In the genomic region with DNA sequence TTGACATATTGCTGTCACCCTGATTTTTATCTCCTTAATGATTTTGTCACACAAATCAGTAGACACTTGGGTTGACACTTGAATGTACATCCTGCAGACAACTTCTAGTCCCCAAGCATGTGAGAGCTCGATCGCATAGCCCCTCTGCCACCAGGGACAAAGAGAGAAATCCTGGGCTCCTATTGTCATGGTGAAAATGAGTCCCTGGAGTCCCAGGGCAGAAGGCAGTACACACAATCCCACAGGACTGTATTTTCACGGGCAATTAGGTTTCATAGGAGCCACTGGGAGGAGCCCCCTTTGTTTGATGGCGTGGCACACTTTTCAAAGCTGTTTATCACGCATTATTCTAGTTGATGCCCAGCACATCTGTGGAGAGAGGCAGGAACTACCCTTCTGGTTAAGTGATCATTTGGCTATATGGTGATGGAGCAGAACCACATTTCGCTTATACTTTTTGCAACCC, we compare ENCODE assay signal across 1 cellular context.
TF ChIP-seq lines count a peak whose summit lies in the region.

No MANE protein-coding gene starts in this region.

TF ChIP-seq in HEK293, 187 proteins besides CTCF, POLR2A, EP300 and RAD21 (continued from another document):
- TF ChIP-seq, protein P1, sequence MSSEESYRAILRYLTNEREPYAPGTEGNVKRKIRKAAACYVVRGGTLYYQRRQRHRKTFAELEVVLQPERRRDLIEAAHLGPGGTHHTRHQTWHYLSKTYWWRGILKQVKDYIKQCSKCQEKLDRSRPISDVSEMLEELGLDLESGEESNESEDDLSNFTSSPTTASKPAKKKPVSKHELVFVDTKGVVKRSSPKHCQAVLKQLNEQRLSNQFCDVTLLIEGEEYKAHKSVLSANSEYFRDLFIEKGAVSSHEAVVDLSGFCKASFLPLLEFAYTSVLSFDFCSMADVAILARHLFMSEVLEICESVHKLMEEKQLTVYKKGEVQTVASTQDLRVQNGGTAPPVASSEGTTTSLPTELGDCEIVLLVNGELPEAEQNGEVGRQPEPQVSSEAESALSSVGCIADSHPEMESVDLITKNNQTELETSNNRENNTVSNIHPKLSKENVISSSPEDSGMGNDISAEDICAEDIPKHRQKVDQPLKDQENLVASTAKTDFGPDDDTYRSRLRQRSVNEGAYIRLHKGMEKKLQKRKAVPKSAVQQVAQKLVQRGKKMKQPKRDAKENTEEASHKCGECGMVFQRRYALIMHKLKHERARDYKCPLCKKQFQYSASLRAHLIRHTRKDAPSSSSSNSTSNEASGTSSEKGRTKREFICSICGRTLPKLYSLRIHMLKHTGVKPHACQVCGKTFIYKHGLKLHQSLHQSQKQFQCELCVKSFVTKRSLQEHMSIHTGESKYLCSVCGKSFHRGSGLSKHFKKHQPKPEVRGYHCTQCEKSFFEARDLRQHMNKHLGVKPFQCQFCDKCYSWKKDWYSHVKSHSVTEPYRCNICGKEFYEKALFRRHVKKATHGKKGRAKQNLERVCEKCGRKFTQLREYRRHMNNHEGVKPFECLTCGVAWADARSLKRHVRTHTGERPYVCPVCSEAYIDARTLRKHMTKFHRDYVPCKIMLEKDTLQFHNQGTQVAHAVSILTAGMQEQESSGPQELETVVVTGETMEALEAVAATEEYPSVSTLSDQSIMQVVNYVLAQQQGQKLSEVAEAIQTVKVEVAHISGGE (tag by site-specific recombination; conservative IDR thresholded peaks at IDR 0.05; ENCODE audit: low read depth) = no peak
- TF ChIP-seq ZNF76 (tag by site-specific recombination; IDR thresholded peaks at IDR 0.05; ENCODE audit: borderline replicate concordance, low read depth) (no peak), ZNF24 (tag by site-specific recombination; IDR thresholded peaks at IDR 0.05) (peak; percentile 18; the same call in 1 of the 2 replicates), SCRT2 (tag by site-specific recombination; IDR thresholded peaks at IDR 0.05) (0 out of 2 replicates have a peak, but pooled peaks have one; percentile 9), SP7 (tag by site-specific recombination; IDR thresholded peaks at IDR 0.05) (peak; percentile 80; the same call in 1 of the 2 replicates), YY1 (tag by site-specific recombination; IDR thresholded peaks at IDR 0.05) (no peak), ZNF660 (tag by site-specific recombination; IDR thresholded peaks at IDR 0.05) (no peak)
- TF ChIP-seq, protein P2, sequence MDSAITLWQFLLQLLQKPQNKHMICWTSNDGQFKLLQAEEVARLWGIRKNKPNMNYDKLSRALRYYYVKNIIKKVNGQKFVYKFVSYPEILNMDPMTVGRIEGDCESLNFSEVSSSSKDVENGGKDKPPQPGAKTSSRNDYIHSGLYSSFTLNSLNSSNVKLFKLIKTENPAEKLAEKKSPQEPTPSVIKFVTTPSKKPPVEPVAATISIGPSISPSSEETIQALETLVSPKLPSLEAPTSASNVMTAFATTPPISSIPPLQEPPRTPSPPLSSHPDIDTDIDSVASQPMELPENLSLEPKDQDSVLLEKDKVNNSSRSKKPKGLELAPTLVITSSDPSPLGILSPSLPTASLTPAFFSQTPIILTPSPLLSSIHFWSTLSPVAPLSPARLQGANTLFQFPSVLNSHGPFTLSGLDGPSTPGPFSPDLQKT (IDR thresholded peaks at IDR 0.05; ENCODE audit: borderline replicate concordance, low read depth, low read length) = no peak
